In the genomic region with DNA sequence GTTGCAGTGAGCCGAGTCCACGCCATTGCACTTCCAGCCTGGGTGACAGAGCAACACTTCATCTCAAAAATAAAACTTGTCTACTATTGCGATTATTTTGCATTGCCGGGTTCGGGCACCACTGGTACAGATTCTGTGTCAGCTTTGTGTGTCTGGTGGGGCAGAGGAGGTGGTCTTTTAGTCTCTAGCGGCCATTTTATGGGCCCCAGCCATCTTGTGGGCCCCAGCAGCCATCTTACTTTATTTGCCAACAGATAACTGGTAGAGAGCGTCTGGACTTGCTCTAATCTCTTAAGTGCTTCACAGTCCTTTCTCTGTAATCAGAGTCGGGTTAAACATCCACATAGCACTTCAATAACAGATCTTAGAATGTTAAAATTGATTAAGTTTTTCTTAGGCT, we compare ENCODE assay signal across 2 cellular contexts.
TF ChIP-seq lines count a peak whose summit lies in the region.

No MANE protein-coding gene starts in this region.

TF ChIP-seq in WTC11, 78 proteins besides CTCF, POLR2A, EP300 and RAD21:
- TF ChIP-seq ZNF263 (CRISPR knock-in tag; IDR thresholded peaks at IDR 0.05; ENCODE audit: low read depth) (no peak), FOXJ3 (CRISPR knock-in tag; IDR thresholded peaks at IDR 0.05; ENCODE audit: borderline replicate concordance) (no peak), SMAD4 (CRISPR knock-in tag; IDR thresholded peaks at IDR 0.05) (no peak), TEAD4 (CRISPR knock-in tag; IDR thresholded peaks at IDR 0.05) (no peak), GABPB1 (CRISPR knock-in tag; IDR thresholded peaks at IDR 0.05) (no peak), ZNF232 (CRISPR knock-in tag; IDR thresholded peaks at IDR 0.05) (no peak), ATF1 (CRISPR knock-in tag; IDR thresholded peaks at IDR 0.05) (no peak), FOXP1 (CRISPR knock-in tag; IDR thresholded peaks at IDR 0.05; ENCODE audit: borderline replicate concordance) (no peak), TEAD1 (CRISPR knock-in tag; IDR thresholded peaks at IDR 0.05) (no peak), KAT7 (CRISPR knock-in tag; IDR thresholded peaks at IDR 0.05; ENCODE audit: borderline replicate concordance) (no peak), FOXK1 (CRISPR knock-in tag; IDR thresholded peaks at IDR 0.05) (no peak), JAZF1 (CRISPR knock-in tag; IDR thresholded peaks at IDR 0.05) (no peak), ESRRA (CRISPR knock-in tag; IDR thresholded peaks at IDR 0.05; ENCODE audit: borderline replicate concordance) (no peak), SOX15 (CRISPR knock-in tag; IDR thresholded peaks at IDR 0.05) (no peak), ZNF423 (CRISPR knock-in tag; IDR thresholded peaks at IDR 0.05) (no peak)
- TF ChIP-seq, protein P1, sequence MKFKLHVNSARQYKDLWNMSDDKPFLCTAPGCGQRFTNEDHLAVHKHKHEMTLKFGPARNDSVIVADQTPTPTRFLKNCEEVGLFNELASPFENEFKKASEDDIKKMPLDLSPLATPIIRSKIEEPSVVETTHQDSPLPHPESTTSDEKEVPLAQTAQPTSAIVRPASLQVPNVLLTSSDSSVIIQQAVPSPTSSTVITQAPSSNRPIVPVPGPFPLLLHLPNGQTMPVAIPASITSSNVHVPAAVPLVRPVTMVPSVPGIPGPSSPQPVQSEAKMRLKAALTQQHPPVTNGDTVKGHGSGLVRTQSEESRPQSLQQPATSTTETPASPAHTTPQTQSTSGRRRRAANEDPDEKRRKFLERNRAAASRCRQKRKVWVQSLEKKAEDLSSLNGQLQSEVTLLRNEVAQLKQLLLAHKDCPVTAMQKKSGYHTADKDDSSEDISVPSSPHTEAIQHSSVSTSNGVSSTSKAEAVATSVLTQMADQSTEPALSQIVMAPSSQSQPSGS (CRISPR knock-in tag; IDR thresholded peaks at IDR 0.05; ENCODE audit: borderline replicate concordance, low read depth), result no peak

TF ChIP-seq in K562, 482 proteins besides CTCF, POLR2A, EP300 and RAD21:
- TF ChIP-seq, protein P2, sequence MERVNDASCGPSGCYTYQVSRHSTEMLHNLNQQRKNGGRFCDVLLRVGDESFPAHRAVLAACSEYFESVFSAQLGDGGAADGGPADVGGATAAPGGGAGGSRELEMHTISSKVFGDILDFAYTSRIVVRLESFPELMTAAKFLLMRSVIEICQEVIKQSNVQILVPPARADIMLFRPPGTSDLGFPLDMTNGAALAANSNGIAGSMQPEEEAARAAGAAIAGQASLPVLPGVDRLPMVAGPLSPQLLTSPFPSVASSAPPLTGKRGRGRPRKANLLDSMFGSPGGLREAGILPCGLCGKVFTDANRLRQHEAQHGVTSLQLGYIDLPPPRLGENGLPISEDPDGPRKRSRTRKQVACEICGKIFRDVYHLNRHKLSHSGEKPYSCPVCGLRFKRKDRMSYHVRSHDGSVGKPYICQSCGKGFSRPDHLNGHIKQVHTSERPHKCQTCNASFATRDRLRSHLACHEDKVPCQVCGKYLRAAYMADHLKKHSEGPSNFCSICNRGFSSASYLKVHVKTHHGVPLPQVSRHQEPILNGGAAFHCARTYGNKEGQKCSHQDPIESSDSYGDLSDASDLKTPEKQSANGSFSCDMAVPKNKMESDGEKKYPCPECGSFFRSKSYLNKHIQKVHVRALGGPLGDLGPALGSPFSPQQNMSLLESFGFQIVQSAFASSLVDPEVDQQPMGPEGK (CRISPR knock-in tag; IDR thresholded peaks at IDR 0.05; ENCODE audit: borderline replicate concordance), result no peak
- TF ChIP-seq MTA1 (IDR thresholded peaks at IDR 0.05; ENCODE audit: borderline replicate concordance), result no peak
- TF ChIP-seq BRF1 (IDR thresholded peaks at IDR 0.05; ENCODE audit: borderline replicate concordance, extremely low read depth, insufficient read length), result no peak
- TF ChIP-seq YY1 (IDR thresholded peaks at IDR 0.05; ENCODE audit: borderline replicate concordance in 1 of 3, control insufficient read depth in 1 of 3, extremely low read depth in 1 of 3, insufficient read depth in 3 of 3, insufficient read length in 1 of 3, insufficient replicate concordance in 2 of 3, low read depth in 1 of 3, low read length in 2 of 3), result peak; percentile 12 to 88 (median 77)
- TF ChIP-seq MECOM (CRISPR knock-in tag; IDR thresholded peaks at IDR 0.05), result no peak
- TF ChIP-seq CEBPB (tag; IDR thresholded peaks at IDR 0.05), result no peak
